14 cellular contexts compared by ENCODE assay signal in genomic region chr14:77045570-77045890, GRCh38. TPM values are rescaled to one million over a fixed set of nuclear protein-coding genes. Genes with fewer than 3 reads are reported as not detected.
A peak's percentile ranks its signal among the peaks of the same experiment; 100 is the strongest.
DNase-seq lines count a peak whose midpoint lies in the region; ATAC-seq and TF ChIP-seq lines count a peak whose summit lies in the region.
"Had no signal": no experiment of that assay in that cellular context is flagged by ENCODE, and none has a peak within 500 bp of the region (broad histone marks: within the 10 kb centered on the region; RNA-seq: fewer than 3 reads in every experiment).

No MANE protein-coding gene starts in this region.

- peaks cover 51% of the 10 kb centered on the region for H3K4me1 ChIP-seq in GM23338 (ENCODE audit: insufficient read depth)
- H3K4me1 ChIP-seq in breast epithelium, result peaks cover 31 to 54% of the 10 kb centered on the region in 2 donors
- H3K4me1 ChIP-seq in skeletal muscle tissue (ENCODE audit: control insufficient read depth in 3 of 3, insufficient read depth in 3 of 3, low read length in 3 of 3), result peaks cover 49 to 60% (median 59%) of the 10 kb centered on the region in 3 donors

- TF ChIP-seq CTCF in GM23338 (conservative IDR thresholded peaks at IDR 0.05; ENCODE audit: low read depth in 2 of 2) (no peak), breast epithelium (IDR thresholded peaks at IDR 0.05) (no peak), omental fat pad (IDR thresholded peaks at IDR 0.05) (no peak)

- no peak for ATAC-seq in GM23338
- ATAC-seq in left lobe of liver, result peak; percentile 27
- ATAC-seq in omental fat pad (ENCODE audit: low FRiP score), result no peak
- ATAC-seq in GM21447 (IDR thresholded peaks at IDR 0.05; ENCODE audit: unreplicated experiment), result no peak
- ATAC-seq: activated CD4-positive, alpha-beta T cell treated with anti-CD3 and anti-CD28 coated beads for 36 hours; activated naive CD8-positive, alpha-beta T cell treated with anti-CD3 and anti-CD28 coated beads, Interleukin-2, amount 50 U/mL, for 24 hours had no signal

- TF ChIP-seq POLR2A in breast epithelium (IDR thresholded peaks at IDR 0.05), result no peak

- no peaks in the 10 kb centered on the region for H3K79me2 ChIP-seq in GM23338 (replicated peaks; ENCODE audit: insufficient read depth)

- H3K4me2 ChIP-seq in GM23338, result peak overlapping the region; percentile 46

- H3K9me3 ChIP-seq in breast epithelium (no peaks in the 10 kb centered on the region), skeletal muscle tissue (ENCODE audit: control insufficient read depth in 3 of 3, low read length in 3 of 3) (no peaks in the 10 kb centered on the region)

- H3F3A ChIP-seq in GM23338 (replicated peaks; ENCODE audit: low read depth), result peaks cover 26% of the 10 kb centered on the region; the same call in 1 of the 2 replicates

- no peaks in the 10 kb centered on the region for H3K27me3 ChIP-seq in GM23338 (ENCODE audit: insufficient read depth)
- no peaks in the 10 kb centered on the region for H3K27me3 ChIP-seq in breast epithelium
- no peaks in the 10 kb centered on the region for H3K27me3 ChIP-seq in skeletal muscle tissue (ENCODE audit: control insufficient read depth in 3 of 3, insufficient read depth in 3 of 3, low read length in 3 of 3)

- no peaks in the 10 kb centered on the region for H4K20me1 ChIP-seq in GM23338 (replicated peaks; ENCODE audit: insufficient read depth)

- intact Hi-C loops in breast epithelium (cut with DNase I; ENCODE audit: low total_unique reads), result no loop called here

- no peak overlapping the region; the same call in 2 of the 3 replicates for H3K4me3 Mint-ChIP-seq in GM23338
- H3K4me3 Mint-ChIP-seq: activated CD4-positive, alpha-beta T cell treated with anti-CD3 and anti-CD28 coated beads for 36 hours; activated naive CD8-positive, alpha-beta T cell treated with anti-CD3 and anti-CD28 coated beads, Interleukin-2, amount 50 U/mL, for 24 hours; CD4-positive, alpha-beta memory T cell had no signal

- no peak overlapping the region for H3K4me3 ChIP-seq in GM23338
- H3K4me3 ChIP-seq in breast epithelium, result peak overlapping the region in 1 of 3 donors; percentile 0
- no peak overlapping the region for H3K4me3 ChIP-seq in skeletal muscle tissue (ENCODE audit: low read length in 3 of 3)

- H3K36me3 ChIP-seq in GM23338 (ENCODE audit: insufficient read depth), result no peaks in the 10 kb centered on the region
- H3K36me3 ChIP-seq in breast epithelium, result no peaks in the 10 kb centered on the region
- no peaks in the 10 kb centered on the region for H3K36me3 ChIP-seq in skeletal muscle tissue (ENCODE audit: control insufficient read depth in 3 of 3, insufficient read depth in 3 of 3, low read length in 3 of 3)

- H3K9me3 Mint-ChIP-seq in GM23338, result no peaks in the 10 kb centered on the region
- H3K9me3 Mint-ChIP-seq: activated naive CD8-positive, alpha-beta T cell treated with anti-CD3 and anti-CD28 coated beads, Interleukin-2, amount 50 U/mL, for 24 hours; CD4-positive, alpha-beta memory T cell had no signal

- peak overlapping the region in 1 of 3 donors; percentile 26 for H3K9ac ChIP-seq in skeletal muscle tissue (ENCODE audit: low read depth in 1 of 3, low read length in 3 of 3)

- peaks cover 49% of the 10 kb centered on the region for H3K4me1 Mint-ChIP-seq in GM23338

- peak overlapping the region; percentile 63; the same call in 1 of the 2 replicates for H2AFZ ChIP-seq in GM23338

- H3K27ac ChIP-seq in GM23338 (ENCODE audit: low read depth), result no peak overlapping the region
- peak overlapping the region; percentile 97 to 99 for H3K27ac ChIP-seq in breast epithelium
- peak overlapping the region; percentile 90 for H3K27ac ChIP-seq in skeletal muscle tissue (ENCODE audit: low read depth, low read length)

- DNase-seq in GM23338 (ENCODE audit: low spot score), result no peak
- no peak for DNase-seq in breast epithelium (ENCODE audit: low spot score in 2 of 2)
- DNase-seq in left lobe of liver (ENCODE audit: low spot score), result no peak
- DNase-seq in omental fat pad (ENCODE audit: low spot score), result no peak
- no peak for DNase-seq in HPDE6-E6E7 (ENCODE audit: extremely low spot score)
- no peak for DNase-seq in NCI-H1417 treated with DMSO at 0.1 percent for 48 hours (lab: John Stamatoyannopoulos, UW)
- DNase-seq: activated CD4-positive, alpha-beta T cell treated with anti-CD3 and anti-CD28 coated beads for 36 hours; activated naive CD8-positive, alpha-beta T cell treated with anti-CD3 and anti-CD28 coated beads, Interleukin-2, amount 50 U/mL, for 24 hours; CD4-positive, alpha-beta memory T cell; NCI-H2171; SHP77 treated with DMSO at 0.1 percent for 48 hours; stimulated activated naive CD4-positive, alpha-beta T cell had no signal

- H3K9me2 ChIP-seq in GM23338 (ENCODE audit: insufficient read depth), result no peaks in the 10 kb centered on the region

- no peaks in the 10 kb centered on the region for H3K36me3 Mint-ChIP-seq in GM23338 (ENCODE audit: low read depth)
- H3K36me3 Mint-ChIP-seq: CD4-positive, alpha-beta memory T cell had no signal

- peaks cover 14% of the 10 kb centered on the region for H3K27me3 Mint-ChIP-seq in GM23338 (ENCODE audit: insufficient read depth, low read depth, poor library complexity)
- H3K27me3 Mint-ChIP-seq: activated CD4-positive, alpha-beta T cell treated with anti-CD3 and anti-CD28 coated beads for 36 hours; activated naive CD8-positive, alpha-beta T cell treated with anti-CD3 and anti-CD28 coated beads, Interleukin-2, amount 50 U/mL, for 24 hours; CD4-positive, alpha-beta memory T cell had no signal

- no peak overlapping the region for H3K27ac Mint-ChIP-seq in GM23338
- H3K27ac Mint-ChIP-seq: activated CD4-positive, alpha-beta T cell treated with anti-CD3 and anti-CD28 coated beads for 36 hours; activated naive CD8-positive, alpha-beta T cell treated with anti-CD3 and anti-CD28 coated beads, Interleukin-2, amount 50 U/mL, for 24 hours had no signal

TF ChIP-seq in GM23338, 12 proteins besides CTCF, POLR2A, EP300 and RAD21:
- TF ChIP-seq JUNB (IDR thresholded peaks at IDR 0.05; ENCODE audit: unreplicated experiment), result no peak
- no peak for TF ChIP-seq POLR2AphosphoS5 (IDR thresholded peaks at IDR 0.05; ENCODE audit: low read depth)
- TF ChIP-seq STAT1 (IDR thresholded peaks at IDR 0.05; ENCODE audit: unreplicated experiment), result no peak

RNA-seq across cellular contexts. Expression of gene IRF2BPL, which starts 17.0 kb away (rescaled TPM):
- total RNA-seq in GM23338 (2014; rRNA removed; shearing (Covaris generic)), result 97.8 and 119 TPM in 2 replicates
- polyA plus RNA-seq in GM23338 (2016; fragmentation: Nextera tagmentation; extraction: Ambion mirVana), result 11.2 and 13.2 TPM in 2 replicates
- 10 to 100 TPM; 39.5 to 76.5 (median 47.2) TPM for total RNA-seq in breast epithelium
- total RNA-seq in left lobe of liver, result 18.1 TPM
- total RNA-seq in skeletal muscle tissue, result 20.9 TPM
- 10 to 100 TPM; 31.1 to 70.0 (median 34.4) TPM for total RNA-seq in omental fat pad

RNA-seq across cellular contexts. Expression of gene CIPC, which starts 52.5 kb away (rescaled TPM):
- total RNA-seq in GM23338 (2014; rRNA removed; shearing (Covaris generic)), result 33.7 and 36.9 TPM in 2 replicates
- 7.3 and 8.1 TPM in 2 replicates for polyA plus RNA-seq in GM23338 (2016; fragmentation: Nextera tagmentation; extraction: Ambion mirVana)
- total RNA-seq in breast epithelium (10 to 100 TPM; 40.6 to 64.8 (median 50.7) TPM), left lobe of liver (11.8 TPM), skeletal muscle tissue (13.6 TPM), omental fat pad (10 to 100 TPM; 34.2 to 47.3 (median 40.3) TPM)
